In the genomic region with DNA sequence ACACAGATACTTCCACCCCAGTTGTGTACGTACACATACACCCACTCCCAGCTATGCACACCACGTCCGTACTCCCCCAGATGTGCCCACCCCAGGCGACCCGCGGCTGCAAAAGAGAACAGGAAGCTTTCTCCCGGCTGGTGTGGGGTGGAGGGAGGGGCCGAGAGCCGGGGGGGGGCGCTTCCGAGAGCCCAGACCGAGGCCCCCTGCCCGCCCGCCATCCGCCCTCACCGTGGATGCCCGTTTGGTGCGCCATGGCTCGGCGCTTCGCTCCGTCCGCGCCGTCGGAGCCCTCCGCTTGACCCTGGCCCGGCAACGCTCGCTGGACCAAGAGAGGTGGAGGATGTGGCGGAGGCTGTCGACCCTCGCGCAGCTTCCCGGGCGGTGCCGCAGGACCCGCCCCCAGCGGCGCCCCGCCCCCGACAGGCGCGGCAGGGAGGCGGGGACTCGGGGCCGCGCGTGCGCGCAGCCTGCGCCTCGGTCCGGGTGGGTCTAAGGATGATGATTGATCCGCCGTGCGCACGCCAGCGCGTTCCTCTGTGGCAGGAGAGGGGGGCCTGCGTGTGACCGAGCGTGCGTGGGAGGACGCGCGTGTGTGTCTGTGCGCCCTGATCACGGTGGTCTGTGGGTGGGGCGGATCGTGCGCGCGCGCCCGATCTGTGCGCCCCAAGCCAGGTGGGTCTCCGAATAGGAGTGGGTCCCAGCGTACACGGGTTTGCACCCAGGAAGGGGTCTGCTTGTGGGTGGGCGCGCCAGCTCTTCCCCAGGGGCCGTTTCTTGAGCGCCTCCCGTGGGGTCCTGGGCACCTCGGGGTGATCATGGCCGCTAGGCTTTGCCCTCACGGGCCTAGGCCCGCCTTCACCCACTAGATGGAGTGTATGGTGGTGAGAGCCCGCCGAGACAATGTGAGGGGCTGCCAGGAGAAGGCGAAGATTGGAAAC, we compare ENCODE assay signal across 2 cellular contexts.
TF ChIP-seq lines count a peak whose summit lies in the region.

Gene TWF2, minus strand, starts transcription at position 398 of the 941 bp plus-strand sequence. Its CDS starts 142 bp downstream, at position 256.

TF ChIP-seq in HEK293, 187 proteins besides CTCF, POLR2A, EP300 and RAD21 (continued from another document and continues in another):
- no peak for TF ChIP-seq PRDM6 (tag by site-specific recombination; IDR thresholded peaks at IDR 0.05)
- no peak for TF ChIP-seq ELK4 (IDR thresholded peaks at IDR 0.05; ENCODE audit: borderline replicate concordance, low read depth, low read length)
- peak; percentile 78 for TF ChIP-seq ZNF398 (tag by site-specific recombination; IDR thresholded peaks at IDR 0.05)
- TF ChIP-seq ZNF621 (tag by site-specific recombination; IDR thresholded peaks at IDR 0.05): no peak
- no peak for TF ChIP-seq WT1 (tag by site-specific recombination; IDR thresholded peaks at IDR 0.05)
- TF ChIP-seq ZNF223 (tag by site-specific recombination; IDR thresholded peaks at IDR 0.05): no peak
- TF ChIP-seq, protein P1, sequence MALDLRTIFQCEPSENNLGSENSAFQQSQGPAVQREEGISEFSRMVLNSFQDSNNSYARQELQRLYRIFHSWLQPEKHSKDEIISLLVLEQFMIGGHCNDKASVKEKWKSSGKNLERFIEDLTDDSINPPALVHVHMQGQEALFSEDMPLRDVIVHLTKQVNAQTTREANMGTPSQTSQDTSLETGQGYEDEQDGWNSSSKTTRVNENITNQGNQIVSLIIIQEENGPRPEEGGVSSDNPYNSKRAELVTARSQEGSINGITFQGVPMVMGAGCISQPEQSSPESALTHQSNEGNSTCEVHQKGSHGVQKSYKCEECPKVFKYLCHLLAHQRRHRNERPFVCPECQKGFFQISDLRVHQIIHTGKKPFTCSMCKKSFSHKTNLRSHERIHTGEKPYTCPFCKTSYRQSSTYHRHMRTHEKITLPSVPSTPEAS (tag by site-specific recombination; IDR thresholded peaks at IDR 0.05): no peak; the same call in 1 of the 2 replicates
- peak; percentile 63; the same call in 1 of the 2 replicates for TF ChIP-seq KLF10 (tag by site-specific recombination; IDR thresholded peaks at IDR 0.05)
- TF ChIP-seq, protein P2, sequence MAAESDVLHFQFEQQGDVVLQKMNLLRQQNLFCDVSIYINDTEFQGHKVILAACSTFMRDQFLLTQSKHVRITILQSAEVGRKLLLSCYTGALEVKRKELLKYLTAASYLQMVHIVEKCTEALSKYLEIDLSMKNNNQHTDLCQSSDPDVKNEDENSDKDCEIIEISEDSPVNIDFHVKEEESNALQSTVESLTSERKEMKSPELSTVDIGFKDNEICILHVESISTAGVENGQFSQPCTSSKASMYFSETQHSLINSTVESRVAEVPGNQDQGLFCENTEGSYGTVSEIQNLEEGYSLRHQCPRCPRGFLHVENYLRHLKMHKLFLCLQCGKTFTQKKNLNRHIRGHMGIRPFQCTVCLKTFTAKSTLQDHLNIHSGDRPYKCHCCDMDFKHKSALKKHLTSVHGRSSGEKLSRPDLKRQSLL (tag by site-specific recombination; IDR thresholded peaks at IDR 0.05): no peak
- TF ChIP-seq ZFP41 (tag by site-specific recombination; IDR thresholded peaks at IDR 0.05; ENCODE audit: borderline replicate concordance): no peak
- TF ChIP-seq ZNF138 (tag by site-specific recombination; IDR thresholded peaks at IDR 0.05; ENCODE audit: borderline replicate concordance): no peak
- peak; percentile 72 for TF ChIP-seq EGR2 (tag by site-specific recombination; IDR thresholded peaks at IDR 0.05; ENCODE audit: low read depth)
- no peak for TF ChIP-seq ZBTB17 (tag by site-specific recombination; IDR thresholded peaks at IDR 0.05)
- TF ChIP-seq SP3 (tag by site-specific recombination; IDR thresholded peaks at IDR 0.05): peak; percentile 50; the same call in 1 of the 2 replicates
- no peak for TF ChIP-seq MYNN (tag by site-specific recombination; IDR thresholded peaks at IDR 0.05; ENCODE audit: borderline replicate concordance)
- no peak for TF ChIP-seq ZNF394 (tag by site-specific recombination; IDR thresholded peaks at IDR 0.05; ENCODE audit: borderline replicate concordance)
- no peak for TF ChIP-seq BCL11A (tag by site-specific recombination; IDR thresholded peaks at IDR 0.05; ENCODE audit: low read depth)
- no peak for TF ChIP-seq ZNF580 (tag by site-specific recombination; IDR thresholded peaks at IDR 0.05)
- TF ChIP-seq ZNF112 (tag by site-specific recombination; IDR thresholded peaks at IDR 0.05): no peak
- TF ChIP-seq ZBTB8A (tag by site-specific recombination; IDR thresholded peaks at IDR 0.05): peak; percentile 48; the same call in 1 of the 2 replicates
- TF ChIP-seq ZNF132 (tag by site-specific recombination; IDR thresholded peaks at IDR 0.05; ENCODE audit: borderline replicate concordance): no peak
- no peak for TF ChIP-seq ZNF133 (tag by site-specific recombination; IDR thresholded peaks at IDR 0.05)

TF ChIP-seq in K562, 482 proteins besides CTCF, POLR2A, EP300 and RAD21 (continued from another document and continues in another):
- TF ChIP-seq CREB3L1 (IDR thresholded peaks at IDR 0.05; ENCODE audit: borderline replicate concordance, low read depth) (no peak), ZNF217 (CRISPR knock-in tag; IDR thresholded peaks at IDR 0.05) (no peak), MYNN (IDR thresholded peaks at IDR 0.05) (peak; percentile 41; the same call in 1 of the 2 replicates), MYNN (CRISPR knock-in tag; IDR thresholded peaks at IDR 0.05) (no peak), ZNF75A (CRISPR knock-in tag; IDR thresholded peaks at IDR 0.05) (no peak), COPS2 (conservative IDR thresholded peaks at IDR 0.05) (no peak), RUNX1 (IDR thresholded peaks at IDR 0.05; ENCODE audit: low read depth) (no peak), SIX5 (IDR thresholded peaks at IDR 0.05; ENCODE audit: borderline replicate concordance in 1 of 2, insufficient read depth in 1 of 2, low read depth in 1 of 2, low read length in 2 of 2) (no peak), FOSL1 (tag; conservative IDR thresholded peaks at IDR 0.05) (no peak), IRF9 (tag; IDR thresholded peaks at IDR 0.05) (no peak), ZKSCAN8 (CRISPR knock-in tag; IDR thresholded peaks at IDR 0.05) (no peak), MBD2 (IDR thresholded peaks at IDR 0.05; ENCODE audit: borderline replicate concordance, low read depth) (no peak; the same call in 1 of the 2 replicates), PRPF4 (IDR thresholded peaks at IDR 0.05; ENCODE audit: insufficient read depth, low read depth, low read length, poor library complexity, severe bottlenecking) (no peak), ZBTB34 (CRISPR knock-in tag; IDR thresholded peaks at IDR 0.05) (no peak), CHCHD3 (CRISPR knock-in tag; IDR thresholded peaks at IDR 0.05) (no peak), ZNF253 (CRISPR knock-in tag; conservative IDR thresholded peaks at IDR 0.05) (no peak), REST (CRISPR knock-in tag; IDR thresholded peaks at IDR 0.05; ENCODE audit: low read depth) (peak; percentile 57; the same call in 1 of the 2 replicates), RFX5 (IDR thresholded peaks at IDR 0.05; ENCODE audit: low read depth, low read length) (no peak), ELF4 (CRISPR knock-in tag; IDR thresholded peaks at IDR 0.05) (no peak), HMG20B (CRISPR knock-in tag; IDR thresholded peaks at IDR 0.05) (no peak), ZNF589 (CRISPR knock-in tag; IDR thresholded peaks at IDR 0.05; ENCODE audit: low read depth) (0 out of 2 replicates have a peak, but pooled peaks have one; percentile 6), TFAM (CRISPR knock-in tag; conservative IDR thresholded peaks at IDR 0.05) (no peak), HNRNPLL (IDR thresholded peaks at IDR 0.05; ENCODE audit: low read depth, low read length, poor library complexity, severe bottlenecking) (peak; percentile 35), JUN (IDR thresholded peaks at IDR 0.05; ENCODE audit: borderline replicate concordance, low read depth, low read length) (no peak), JUN (CRISPR knock-in tag; IDR thresholded peaks at IDR 0.05; ENCODE audit: borderline replicate concordance) (no peak), NFE2L1 (tag; IDR thresholded peaks at IDR 0.05; ENCODE audit: borderline replicate concordance, low read depth) (no peak), PHF20 (IDR thresholded peaks at IDR 0.05; ENCODE audit: partially characterized antibody) (no peak), ERF (CRISPR knock-in tag; IDR thresholded peaks at IDR 0.05) (no peak), PCBP2 (IDR thresholded peaks at IDR 0.05; ENCODE audit: low read depth, low read length, poor library complexity, severe bottlenecking) (no peak), ZNF511 (CRISPR knock-in tag; IDR thresholded peaks at IDR 0.05) (0 out of 2 replicates have a peak, but pooled peaks have one; percentile 44)
- TF ChIP-seq, protein P3, sequence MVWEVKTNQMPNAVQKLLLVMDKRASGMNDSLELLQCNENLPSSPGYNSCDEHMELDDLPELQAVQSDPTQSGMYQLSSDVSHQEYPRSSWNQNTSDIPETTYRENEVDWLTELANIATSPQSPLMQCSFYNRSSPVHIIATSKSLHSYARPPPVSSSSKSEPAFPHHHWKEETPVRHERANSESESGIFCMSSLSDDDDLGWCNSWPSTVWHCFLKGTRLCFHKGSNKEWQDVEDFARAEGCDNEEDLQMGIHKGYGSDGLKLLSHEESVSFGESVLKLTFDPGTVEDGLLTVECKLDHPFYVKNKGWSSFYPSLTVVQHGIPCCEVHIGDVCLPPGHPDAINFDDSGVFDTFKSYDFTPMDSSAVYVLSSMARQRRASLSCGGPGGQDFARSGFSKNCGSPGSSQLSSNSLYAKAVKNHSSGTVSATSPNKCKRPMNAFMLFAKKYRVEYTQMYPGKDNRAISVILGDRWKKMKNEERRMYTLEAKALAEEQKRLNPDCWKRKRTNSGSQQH (CRISPR knock-in tag; IDR thresholded peaks at IDR 0.05): no peak
- TF ChIP-seq, protein P4, sequence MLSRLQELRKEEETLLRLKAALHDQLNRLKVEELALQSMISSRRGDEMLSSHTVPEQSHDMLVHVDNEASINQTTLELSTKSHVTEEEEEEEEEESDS (CRISPR knock-in tag; IDR thresholded peaks at IDR 0.05): no peak
- TF ChIP-seq, protein P5, sequence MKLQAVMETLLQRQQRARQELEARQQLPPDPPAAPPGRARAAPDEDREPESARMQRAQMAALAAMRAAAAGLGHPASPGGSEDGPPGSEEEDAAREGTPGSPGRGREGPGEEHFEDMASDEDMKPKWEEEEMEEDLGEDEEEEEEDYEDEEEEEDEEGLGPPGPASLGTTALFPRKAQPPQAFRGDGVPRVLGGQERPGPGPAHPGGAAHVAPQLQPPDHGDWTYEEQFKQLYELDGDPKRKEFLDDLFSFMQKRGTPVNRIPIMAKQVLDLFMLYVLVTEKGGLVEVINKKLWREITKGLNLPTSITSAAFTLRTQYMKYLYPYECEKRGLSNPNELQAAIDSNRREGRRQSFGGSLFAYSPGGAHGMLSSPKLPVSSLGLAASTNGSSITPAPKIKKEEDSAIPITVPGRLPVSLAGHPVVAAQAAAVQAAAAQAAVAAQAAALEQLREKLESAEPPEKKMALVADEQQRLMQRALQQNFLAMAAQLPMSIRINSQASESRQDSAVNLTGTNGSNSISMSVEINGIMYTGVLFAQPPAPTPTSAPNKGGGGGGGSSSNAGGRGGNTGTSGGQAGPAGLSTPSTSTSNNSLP (IDR thresholded peaks at IDR 0.05; ENCODE audit: borderline replicate concordance, low read depth, low read length): no peak
